1 cellular context compared by ENCODE assay signal in genomic region chr20:18628330-18628941, GRCh38.
TF ChIP-seq lines count a peak whose summit lies in the region.

No MANE protein-coding gene starts in this region.

TF ChIP-seq in GM23338, 12 proteins besides CTCF, POLR2A, EP300 and RAD21 (continued from another document):
- TF ChIP-seq, protein P1, sequence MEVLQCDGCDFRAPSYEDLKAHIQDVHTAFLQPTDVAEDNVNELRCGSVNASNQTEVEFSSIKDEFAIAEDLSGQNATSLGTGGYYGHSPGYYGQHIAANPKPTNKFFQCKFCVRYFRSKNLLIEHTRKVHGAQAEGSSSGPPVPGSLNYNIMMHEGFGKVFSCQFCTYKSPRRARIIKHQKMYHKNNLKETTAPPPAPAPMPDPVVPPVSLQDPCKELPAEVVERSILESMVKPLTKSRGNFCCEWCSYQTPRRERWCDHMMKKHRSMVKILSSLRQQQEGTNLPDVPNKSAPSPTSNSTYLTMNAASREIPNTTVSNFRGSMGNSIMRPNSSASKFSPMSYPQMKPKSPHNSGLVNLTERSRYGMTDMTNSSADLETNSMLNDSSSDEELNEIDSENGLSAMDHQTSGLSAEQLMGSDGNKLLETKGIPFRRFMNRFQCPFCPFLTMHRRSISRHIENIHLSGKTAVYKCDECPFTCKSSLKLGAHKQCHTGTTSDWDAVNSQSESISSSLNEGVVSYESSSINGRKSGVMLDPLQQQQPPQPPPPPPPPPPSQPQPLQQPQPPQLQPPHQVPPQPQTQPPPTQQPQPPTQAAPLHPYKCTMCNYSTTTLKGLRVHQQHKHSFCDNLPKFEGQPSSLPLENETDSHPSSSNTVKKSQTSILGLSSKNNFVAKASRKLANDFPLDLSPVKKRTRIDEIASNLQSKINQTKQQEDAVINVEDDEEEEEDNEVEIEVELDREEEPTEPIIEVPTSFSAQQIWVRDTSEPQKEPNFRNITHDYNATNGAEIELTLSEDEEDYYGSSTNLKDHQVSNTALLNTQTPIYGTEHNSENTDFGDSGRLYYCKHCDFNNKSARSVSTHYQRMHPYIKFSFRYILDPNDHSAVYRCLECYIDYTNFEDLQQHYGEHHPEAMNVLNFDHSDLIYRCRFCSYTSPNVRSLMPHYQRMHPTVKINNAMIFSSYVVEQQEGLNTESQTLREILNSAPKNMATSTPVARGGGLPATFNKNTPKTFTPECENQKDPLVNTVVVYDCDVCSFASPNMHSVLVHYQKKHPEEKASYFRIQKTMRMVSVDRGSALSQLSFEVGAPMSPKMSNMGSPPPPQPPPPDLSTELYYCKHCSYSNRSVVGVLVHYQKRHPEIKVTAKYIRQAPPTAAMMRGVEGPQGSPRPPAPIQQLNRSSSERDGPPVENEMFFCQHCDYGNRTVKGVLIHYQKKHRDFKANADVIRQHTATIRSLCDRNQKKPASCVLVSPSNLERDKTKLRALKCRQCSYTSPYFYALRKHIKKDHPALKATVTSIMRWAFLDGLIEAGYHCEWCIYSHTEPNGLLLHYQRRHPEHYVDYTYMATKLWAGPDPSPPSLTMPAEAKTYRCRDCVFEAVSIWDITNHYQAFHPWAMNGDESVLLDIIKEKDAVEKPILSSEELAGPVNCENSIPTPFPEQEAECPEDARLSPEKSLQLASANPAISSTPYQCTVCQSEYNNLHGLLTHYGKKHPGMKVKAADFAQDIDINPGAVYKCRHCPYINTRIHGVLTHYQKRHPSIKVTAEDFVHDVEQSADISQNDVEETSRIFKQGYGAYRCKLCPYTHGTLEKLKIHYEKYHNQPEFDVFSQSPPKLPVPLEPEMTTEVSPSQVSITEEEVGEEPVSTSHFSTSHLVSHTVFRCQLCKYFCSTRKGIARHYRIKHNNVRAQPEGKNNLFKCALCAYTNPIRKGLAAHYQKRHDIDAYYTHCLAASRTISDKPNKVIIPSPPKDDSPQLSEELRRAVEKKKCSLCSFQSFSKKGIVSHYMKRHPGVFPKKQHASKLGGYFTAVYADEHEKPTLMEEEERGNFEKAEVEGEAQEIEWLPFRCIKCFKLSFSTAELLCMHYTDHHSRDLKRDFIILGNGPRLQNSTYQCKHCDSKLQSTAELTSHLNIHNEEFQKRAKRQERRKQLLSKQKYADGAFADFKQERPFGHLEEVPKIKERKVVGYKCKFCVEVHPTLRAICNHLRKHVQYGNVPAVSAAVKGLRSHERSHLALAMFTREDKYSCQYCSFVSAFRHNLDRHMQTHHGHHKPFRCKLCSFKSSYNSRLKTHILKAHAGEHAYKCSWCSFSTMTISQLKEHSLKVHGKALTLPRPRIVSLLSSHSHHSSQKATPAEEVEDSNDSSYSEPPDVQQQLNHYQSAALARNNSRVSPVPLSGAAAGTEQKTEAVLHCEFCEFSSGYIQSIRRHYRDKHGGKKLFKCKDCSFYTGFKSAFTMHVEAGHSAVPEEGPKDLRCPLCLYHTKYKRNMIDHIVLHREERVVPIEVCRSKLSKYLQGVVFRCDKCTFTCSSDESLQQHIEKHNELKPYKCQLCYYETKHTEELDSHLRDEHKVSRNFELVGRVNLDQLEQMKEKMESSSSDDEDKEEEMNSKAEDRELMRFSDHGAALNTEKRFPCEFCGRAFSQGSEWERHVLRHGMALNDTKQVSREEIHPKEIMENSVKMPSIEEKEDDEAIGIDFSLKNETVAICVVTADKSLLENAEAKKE (CRISPR knock-in tag; IDR thresholded peaks at IDR 0.05) = no peak
- TF ChIP-seq EZH2phosphoT487 (IDR thresholded peaks at IDR 0.05; ENCODE audit: unreplicated experiment) = no peak
- TF ChIP-seq ZNF331 (CRISPR knock-in tag; IDR thresholded peaks at IDR 0.05; ENCODE audit: low read depth) = no peak
- no peak for TF ChIP-seq NANOG (IDR thresholded peaks at IDR 0.05; ENCODE audit: borderline replicate concordance)
- TF ChIP-seq JUNB (IDR thresholded peaks at IDR 0.05; ENCODE audit: unreplicated experiment) = no peak
